ENCODE assay signal across 11 cellular contexts in the genomic region with DNA sequence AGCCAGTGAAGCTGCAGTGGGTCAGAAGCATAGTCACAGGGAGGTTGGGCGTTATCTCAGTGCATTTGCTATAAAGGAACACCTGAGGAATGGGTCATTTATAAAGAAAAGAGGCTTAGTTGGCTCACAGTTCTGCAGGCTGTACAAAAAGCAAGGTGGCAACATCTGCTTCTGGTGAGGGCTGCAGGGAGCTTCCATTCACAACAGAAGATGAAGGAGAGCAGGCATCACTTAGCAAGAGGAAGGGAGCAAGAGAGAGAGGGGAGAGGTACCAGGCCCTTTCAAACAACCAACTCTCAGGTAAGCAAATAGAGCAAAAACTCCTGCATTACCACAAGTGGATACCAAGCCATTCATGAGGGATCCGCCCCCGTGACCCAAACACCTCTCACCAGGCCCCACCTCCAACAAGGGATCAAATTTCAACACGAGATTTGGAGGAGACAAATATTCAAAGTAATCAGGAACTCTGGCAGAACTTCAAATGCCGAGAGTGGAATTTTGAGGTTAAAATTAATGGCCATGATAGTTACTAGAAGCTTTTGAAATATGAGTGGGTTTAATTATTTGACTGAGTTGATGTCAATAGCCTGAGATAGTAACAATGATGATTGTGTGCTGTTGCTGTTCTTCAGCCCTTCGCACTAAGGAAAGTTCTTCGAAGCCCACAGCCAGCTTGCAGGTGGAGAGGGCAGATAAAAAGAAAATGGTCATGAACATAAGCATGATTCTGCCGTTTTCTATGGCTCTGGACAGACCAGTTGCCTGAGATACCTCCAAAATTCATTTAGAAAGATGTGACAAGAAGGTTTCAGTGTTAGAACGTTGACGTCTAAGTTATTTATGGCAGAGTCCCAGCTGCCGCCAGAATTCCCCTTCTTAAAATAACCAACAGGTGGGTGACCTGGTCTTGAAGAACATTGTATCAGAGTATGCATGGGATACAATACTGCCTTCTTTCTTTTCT. TPM values are rescaled to one million over a fixed set of nuclear protein-coding genes. Genes with fewer than 3 reads are reported as not detected.
DNase-seq lines count a peak whose midpoint lies in the region; ATAC-seq and TF ChIP-seq lines count a peak whose summit lies in the region.
"Had no signal": no experiment of that assay in that cellular context is flagged by ENCODE, and none has a peak within 500 bp of the region (broad histone marks: within the 10 kb centered on the region; RNA-seq: fewer than 3 reads in every experiment).

No MANE protein-coding gene starts in this region.

- H3K4ac ChIP-seq in neuronal stem cell (ENCODE audit: low read length), result no peak overlapping the region

- POLR2A ChIA-PET in WTC11 (lab: Charles Lee), result no interaction called here

- H3K9ac ChIP-seq in neuronal stem cell (ENCODE audit: low read depth, low read length, poor library complexity), result no peak overlapping the region

- H3K27me3 ChIP-seq in neuronal stem cell (ENCODE audit: control insufficient read depth in 3 of 3, insufficient read depth in 3 of 3, low read depth in 1 of 3, low read length in 3 of 3) (no peaks in the 10 kb centered on the region), vagina (no peaks in the 10 kb centered on the region)

- no peak overlapping the region for H3K27ac Mint-ChIP-seq in WTC11
- no peak overlapping the region for H3K27ac Mint-ChIP-seq in activated naive CD4-positive, alpha-beta T cell treated with anti-CD3 and anti-CD28 coated beads, Interleukin-2, amount 50 U/mL, for 72 hours
- H3K27ac Mint-ChIP-seq: CD8-positive, alpha-beta T cell had no signal

- peaks cover 0 to 6% of the 10 kb centered on the region in 2 donors for H3K4me1 ChIP-seq in neuronal stem cell (ENCODE audit: control insufficient read depth in 2 of 2, insufficient read depth in 1 of 2, low read depth in 1 of 2, low read length in 2 of 2)
- no peaks in the 10 kb centered on the region for H3K4me1 ChIP-seq in vagina

- H3K27me3 Mint-ChIP-seq in WTC11 (ENCODE audit: low read depth), result no peaks in the 10 kb centered on the region

- no peak overlapping the region for H3K23ac ChIP-seq in neuronal stem cell (ENCODE audit: low read depth, low read length, poor library complexity)

- DNase-seq in GM12864 (ENCODE audit: low read depth) (peak; percentile 83), WTC11 (ENCODE audit: low spot score) (peak; percentile 24), neuronal stem cell (ENCODE audit: low spot score) (no peak), vagina (ENCODE audit: extremely low spot score in 2 of 2) (no peak)
- DNase-seq in activated naive CD4-positive, alpha-beta T cell treated with anti-CD3 and anti-CD28 coated beads, Interleukin-2, amount 50 U/mL, for 72 hours (ENCODE audit: low spot score in 2 of 2), result no peak
- no peak for DNase-seq in central memory CD4-positive, alpha-beta T cell
- DNase-seq: CD8-positive, alpha-beta T cell had no signal

- H3K4me1 Mint-ChIP-seq in WTC11, result peaks cover 11% of the 10 kb centered on the region
- H3K4me1 Mint-ChIP-seq: central memory CD8-positive, alpha-beta T cell had no signal

- ATAC-seq in GM19455 (IDR thresholded peaks at IDR 0.05; ENCODE audit: unreplicated experiment) (peak; percentile 84), HG03039 (IDR thresholded peaks at IDR 0.05; ENCODE audit: unreplicated experiment) (peak; percentile 73), WTC11 (peak; percentile 58)
- ATAC-seq in activated naive CD4-positive, alpha-beta T cell treated with anti-CD3 and anti-CD28 coated beads, Interleukin-2, amount 50 U/mL, for 72 hours, result no peak
- ATAC-seq: CD8-positive, alpha-beta T cell had no signal

- no peak overlapping the region for H2AFZ ChIP-seq in neuronal stem cell (ENCODE audit: low read length)

- H3K27ac ChIP-seq in neuronal stem cell (replicated peaks; ENCODE audit: low read length), result no peak overlapping the region
- H3K27ac ChIP-seq in vagina, result no peak overlapping the region

- no peaks in the 10 kb centered on the region for H3K36me3 ChIP-seq in neuronal stem cell (replicated peaks in 1 of 2; ENCODE audit: control insufficient read depth in 2 of 2, insufficient read depth in 2 of 2, low read length in 2 of 2)
- H3K36me3 ChIP-seq in vagina, result no peaks in the 10 kb centered on the region

- no peak overlapping the region for H2BK12ac ChIP-seq in neuronal stem cell (ENCODE audit: low read length)

- H3K4me2 ChIP-seq in neuronal stem cell (ENCODE audit: insufficient read depth, low read length, poor library complexity, severe bottlenecking), result no peak overlapping the region
- H3K4me2 ChIP-seq: smooth muscle cell had no signal

- TF ChIP-seq CTCF in GM12864 (IDR thresholded peaks at IDR 0.05; ENCODE audit: low read depth, low read length, missing control alignments), result no peak
- no peak for TF ChIP-seq CTCF in WTC11 (IDR thresholded peaks at IDR 0.05)
- TF ChIP-seq CTCF in vagina (IDR thresholded peaks at IDR 0.05), result no peak

- H3K36me3 Mint-ChIP-seq in WTC11, result peaks cover 15% of the 10 kb centered on the region
- H3K36me3 Mint-ChIP-seq in activated naive CD4-positive, alpha-beta T cell treated with anti-CD3 and anti-CD28 coated beads, Interleukin-2, amount 50 U/mL, for 72 hours, result peaks cover 13 to 15% of the 10 kb centered on the region in 2 donors

- no peaks in the 10 kb centered on the region for H3K79me1 ChIP-seq in neuronal stem cell (ENCODE audit: low read depth, low read length)

- no peak overlapping the region for H4K91ac ChIP-seq in neuronal stem cell (ENCODE audit: low read depth, low read length, poor library complexity)

- H2BK120ac ChIP-seq in neuronal stem cell (ENCODE audit: low read depth, low read length), result no peak overlapping the region

- H4K8ac ChIP-seq in neuronal stem cell (ENCODE audit: low read depth, low read length), result no peak overlapping the region

- H2BK5ac ChIP-seq in neuronal stem cell (ENCODE audit: low read length), result no peak overlapping the region

- H3K9me3 ChIP-seq in neuronal stem cell (replicated peaks in 1 of 2; ENCODE audit: control insufficient read depth in 2 of 2, insufficient read depth in 1 of 2, low read depth in 1 of 2, low read length in 2 of 2), result no peaks in the 10 kb centered on the region
- no peaks in the 10 kb centered on the region for H3K9me3 ChIP-seq in vagina

- H3K9me3 Mint-ChIP-seq in WTC11, result peaks cover 20% of the 10 kb centered on the region
- peaks cover 3 to 12% of the 10 kb centered on the region in 2 donors for H3K9me3 Mint-ChIP-seq in activated naive CD4-positive, alpha-beta T cell treated with anti-CD3 and anti-CD28 coated beads, Interleukin-2, amount 50 U/mL, for 72 hours

- CTCF ChIA-PET in WTC11 (lab: Charles Lee), result no interaction called here

- intact Hi-C loops in vagina (cut with DNase I), result no loop called here

- WGBS in neuronal stem cell (ENCODE audit: extremely low coverage in 2 of 2, insufficient read length in 2 of 2, insufficient replicate concordance in 1 of 2), 2 donors, result no CpG with 5 or more reads among the region's 11 CpGs

- H3K14ac ChIP-seq in neuronal stem cell (ENCODE audit: low read length), result no peak overlapping the region

- peak overlapping the region; percentile 36 for H3K4me3 ChIP-seq in GM12864 (ENCODE audit: low read depth, low read length)
- no peak overlapping the region for H3K4me3 ChIP-seq in neuronal stem cell (ENCODE audit: low read length in 2 of 2)
- no peak overlapping the region for H3K4me3 ChIP-seq in vagina
- H3K4me3 ChIP-seq: smooth muscle cell had no signal

- no peak for TF ChIP-seq POLR2A in vagina (IDR thresholded peaks at IDR 0.05)

- no peak overlapping the region for H3K18ac ChIP-seq in neuronal stem cell (ENCODE audit: low read length)

- no peak overlapping the region for H2BK15ac ChIP-seq in neuronal stem cell (ENCODE audit: low read length)

- H2AK5ac ChIP-seq in neuronal stem cell (ENCODE audit: low read depth, low read length), result no peak overlapping the region

- H3K4me3 Mint-ChIP-seq in WTC11, result no peak overlapping the region
- H3K4me3 Mint-ChIP-seq: CD8-positive, alpha-beta T cell; central memory CD8-positive, alpha-beta T cell had no signal

TF ChIP-seq in WTC11, 78 proteins besides CTCF, POLR2A, EP300 and RAD21 (continues in another document):
- TF ChIP-seq PRRX2 (CRISPR knock-in tag; IDR thresholded peaks at IDR 0.05) (no peak), GTF2I (CRISPR knock-in tag; conservative IDR thresholded peaks at IDR 0.05) (no peak), KAT7 (CRISPR knock-in tag; IDR thresholded peaks at IDR 0.05; ENCODE audit: borderline replicate concordance) (no peak), TCF7 (CRISPR knock-in tag; IDR thresholded peaks at IDR 0.05; ENCODE audit: low read depth) (no peak), CBFB (CRISPR knock-in tag; IDR thresholded peaks at IDR 0.05; ENCODE audit: low read depth) (no peak)
- TF ChIP-seq, protein P1, sequence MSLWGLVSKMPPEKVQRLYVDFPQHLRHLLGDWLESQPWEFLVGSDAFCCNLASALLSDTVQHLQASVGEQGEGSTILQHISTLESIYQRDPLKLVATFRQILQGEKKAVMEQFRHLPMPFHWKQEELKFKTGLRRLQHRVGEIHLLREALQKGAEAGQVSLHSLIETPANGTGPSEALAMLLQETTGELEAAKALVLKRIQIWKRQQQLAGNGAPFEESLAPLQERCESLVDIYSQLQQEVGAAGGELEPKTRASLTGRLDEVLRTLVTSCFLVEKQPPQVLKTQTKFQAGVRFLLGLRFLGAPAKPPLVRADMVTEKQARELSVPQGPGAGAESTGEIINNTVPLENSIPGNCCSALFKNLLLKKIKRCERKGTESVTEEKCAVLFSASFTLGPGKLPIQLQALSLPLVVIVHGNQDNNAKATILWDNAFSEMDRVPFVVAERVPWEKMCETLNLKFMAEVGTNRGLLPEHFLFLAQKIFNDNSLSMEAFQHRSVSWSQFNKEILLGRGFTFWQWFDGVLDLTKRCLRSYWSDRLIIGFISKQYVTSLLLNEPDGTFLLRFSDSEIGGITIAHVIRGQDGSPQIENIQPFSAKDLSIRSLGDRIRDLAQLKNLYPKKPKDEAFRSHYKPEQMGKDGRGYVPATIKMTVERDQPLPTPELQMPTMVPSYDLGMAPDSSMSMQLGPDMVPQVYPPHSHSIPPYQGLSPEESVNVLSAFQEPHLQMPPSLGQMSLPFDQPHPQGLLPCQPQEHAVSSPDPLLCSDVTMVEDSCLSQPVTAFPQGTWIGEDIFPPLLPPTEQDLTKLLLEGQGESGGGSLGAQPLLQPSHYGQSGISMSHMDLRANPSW (CRISPR knock-in tag; conservative IDR thresholded peaks at IDR 0.05; ENCODE audit: low read depth), result no peak

RNA-seq across cellular contexts. Expression of gene ADTRP, which starts 55.3 kb away (rescaled TPM):
- 0.44 to 0.98 TPM (median 0.50 TPM) in 3 replicates for total RNA-seq in WTC11 (2021)
- polyA plus RNA-seq in neuronal stem cell (2013, experiment 1 of 2), result not detected
- not detected for polyA plus RNA-seq in neuronal stem cell (2013, experiment 2 of 2)
- not detected for total RNA-seq in vagina
- 10 to 100 TPM; 33.5 to 75.2 TPM for total RNA-seq in activated naive CD4-positive, alpha-beta T cell treated with anti-CD3 and anti-CD28 coated beads, Interleukin-2, amount 50 U/mL, for 72 hours

Comparison
In these comparisons a context has a peak if more than half of its experiments do, and no peak if none do; other contexts are left out.
1. DNase-seq: peak in GM12864 (single experiment) and WTC11 (single experiment); none in neuronal stem cell (single experiment), vagina (0 of 2), activated naive CD4-positive, alpha-beta T cell treated with anti-CD3 and anti-CD28 coated beads, Interleukin-2, amount 50 U/mL, for 72 hours (0 of 2) and central memory CD4-positive, alpha-beta T cell (single experiment).
2. ATAC-seq: peak in GM19455 (single experiment), HG03039 (single experiment) and WTC11 (single experiment); none in activated naive CD4-positive, alpha-beta T cell treated with anti-CD3 and anti-CD28 coated beads, Interleukin-2, amount 50 U/mL, for 72 hours (0 of 2).
3. RNA of gene ADTRP, which starts 55.3 kb away (total RNA-seq): 33.5 to 75.2 TPM in activated naive CD4-positive, alpha-beta T cell treated with anti-CD3 and anti-CD28 coated beads, Interleukin-2, amount 50 U/mL, for 72 hours; 0.44 to 0.98 TPM in WTC11 and not detected in vagina (single experiment); every median in the first group is over 10 times any median in the second.